8 cellular contexts compared by ENCODE assay signal in genomic region chr9:83062653-83063527, GRCh38. TPM values are rescaled to one million over a fixed set of nuclear protein-coding genes. Genes with fewer than 3 reads are reported as not detected.
DNase-seq lines count a peak whose midpoint lies in the region; ATAC-seq and TF ChIP-seq lines count a peak whose summit lies in the region.

TSS of gene RASEF (minus strand) at chr9:83063142. CDS start at chr9:83062867, 275 bp downstream.

- H3K27me3 ChIP-seq in osteoblast (ENCODE audit: insufficient read depth, low read length) (peaks cover 38% of the 10 kb centered on the region), uterus (no peaks in the 10 kb centered on the region)

- peaks cover 23% of the 10 kb centered on the region for H3K4me1 ChIP-seq in osteoblast (ENCODE audit: insufficient read depth, low read length)
- no peaks in the 10 kb centered on the region for H3K4me1 ChIP-seq in uterus

- TF ChIP-seq POLR2A in uterus (IDR thresholded peaks at IDR 0.05): peak in 1 of 2 donors; percentile 45

- H3K79me2 ChIP-seq in osteoblast (ENCODE audit: insufficient read depth, low read length): no peaks in the 10 kb centered on the region

- ATAC-seq in GM21381 (IDR thresholded peaks at IDR 0.05; ENCODE audit: unreplicated experiment) (no peak), GM18873 (IDR thresholded peaks at IDR 0.05; ENCODE audit: low FRiP score, unreplicated experiment) (no peak)

- intact Hi-C loops in uterus (cut with DNase I; ENCODE audit: low total_unique reads): no loop called here

- H3K9me3 ChIP-seq in osteoblast (ENCODE audit: low read depth, low read length): no peaks in the 10 kb centered on the region
- no peaks in the 10 kb centered on the region for H3K9me3 ChIP-seq in uterus

- DNase-seq in DMS79 treated with DMSO at 0.1 percent for 48 hours (lab: John Stamatoyannopoulos, UW) (peak; percentile 46), NCI-H2227 (lab: John Stamatoyannopoulos, UW; ENCODE audit: unreplicated experiment) (peak; percentile 65), epithelial cell of prostate (ENCODE audit: low read depth, low spot score) (no peak), osteoblast (ENCODE audit: insufficient read length, low spot score, missing footprints) (peak; percentile 82), uterus (no peak), COLO829 (ENCODE audit: low spot score) (no peak)

- H3K4me3 ChIP-seq in osteoblast (ENCODE audit: insufficient read depth, low read length) (peak within 1 kb of the TSS; percentile 57), uterus (peak within 1 kb of the TSS in 1 of 2 donors; percentile 23)

- H4K20me1 ChIP-seq in osteoblast (ENCODE audit: insufficient read depth, low read length): no peaks in the 10 kb centered on the region

- H3K27ac ChIP-seq in epithelial cell of prostate (peak within 1 kb of the TSS; percentile 59), osteoblast (ENCODE audit: low read depth, low read length) (no peak within 1 kb of the TSS), uterus (no peak within 1 kb of the TSS)

- H3K4me2 ChIP-seq in osteoblast (ENCODE audit: insufficient read depth, low read length): peak within 1 kb of the TSS; percentile 78

- H3K36me3 ChIP-seq in osteoblast (ENCODE audit: insufficient read depth, low read length) (no peaks in the 10 kb centered on the region), uterus (no peaks in the 10 kb centered on the region)

- peak within 1 kb of the TSS; percentile 34 for H2AFZ ChIP-seq in osteoblast (ENCODE audit: low read length)

- TF ChIP-seq CTCF in osteoblast (IDR thresholded peaks at IDR 0.05; ENCODE audit: extremely low read depth, low read depth, low read length): no peak
- no peak for TF ChIP-seq CTCF in uterus (IDR thresholded peaks at IDR 0.05)

RNA-seq across cellular contexts. Expression of gene RASEF, which starts in this region (rescaled TPM):
- 1.4 and 2.1 TPM in 2 replicates for total RNA-seq in osteoblast
- total RNA-seq in uterus: 1 to 10 TPM in 2 of 4 donors, under 1 TPM in 2; 0.40 to 9.9 (median 0.81) TPM

Comparison
In these comparisons a context has a peak if more than half of its experiments do, and no peak if none do; other contexts are left out.
1. DNase-seq: peak in DMS79 treated with DMSO at 0.1 percent for 48 hours (single experiment), NCI-H2227 (single experiment) and osteoblast (single experiment); none in epithelial cell of prostate (single experiment), uterus (0 of 2) and COLO829 (single experiment).